8 cellular contexts compared by ENCODE assay signal in genomic region chr4:26862381-26862915, GRCh38. TPM values are rescaled to one million over a fixed set of nuclear protein-coding genes. Genes with fewer than 3 reads are reported as not detected.
DNase-seq lines count a peak whose midpoint lies in the region; ATAC-seq and TF ChIP-seq lines count a peak whose summit lies in the region.

No MANE protein-coding gene starts in this region.

- H3K9me3 ChIP-seq in right lobe of liver (no peaks in the 10 kb centered on the region), transverse colon (no peaks in the 10 kb centered on the region)

- 0% methylated on average over 3 of the region's 3 CpGs for WGBS in right lobe of liver (ENCODE audit: insufficient coverage, low coverage, low lambda C conversion rate, missing lambda C conversion rate)
- WGBS in transverse colon (ENCODE audit: low coverage in 1 of 2), 2 donors = 5 to 7% methylated on average over 3 of the region's 3 CpGs

- H3K36me3 Mint-ChIP-seq in activated naive CD4-positive, alpha-beta T cell treated with anti-CD3 and anti-CD28 coated beads, Interleukin-2, amount 10 ng/mL, durations not matched to agents 7 days and 5 days = peaks cover 20% of the 10 kb centered on the region
- H3K36me3 Mint-ChIP-seq in activated naive CD8-positive, alpha-beta T cell = no peaks in the 10 kb centered on the region

- DNase-seq in activated naive CD4-positive, alpha-beta T cell treated with anti-CD3 and anti-CD28 coated beads, Interleukin-2, amount 10 ng/mL, durations not matched to agents 7 days and 5 days = no peak
- DNase-seq in activated naive CD4-positive, alpha-beta T cell (lab: John Stamatoyannopoulos, UW) = no peak
- DNase-seq in right lobe of liver (no peak), transverse colon (no peak), retina (no peak)
- DNase-seq in stimulated activated naive CD4-positive, alpha-beta T cell treated with Interleukin-2 at 50 U/mL for 16 hours (lab: John Stamatoyannopoulos, UW) = no peak

- H3K4me1 ChIP-seq in right lobe of liver (peaks cover 0 to 25% (median 11%) of the 10 kb centered on the region in 4 donors), transverse colon (peaks cover 7 to 66% (median 31%) of the 10 kb centered on the region in 4 donors)

- no peak for TF ChIP-seq POLR2A in right lobe of liver (IDR thresholded peaks at IDR 0.05)
- no peak for TF ChIP-seq POLR2A in transverse colon (IDR thresholded peaks at IDR 0.05)

- H3K36me3 ChIP-seq in right lobe of liver (no peaks in the 10 kb centered on the region), transverse colon (no peaks in the 10 kb centered on the region)

- peak overlapping the region; percentile 99 for H3K27ac Mint-ChIP-seq in activated naive CD4-positive, alpha-beta T cell treated with anti-CD3 and anti-CD28 coated beads, Interleukin-2, amount 10 ng/mL, durations not matched to agents 7 days and 5 days
- H3K27ac Mint-ChIP-seq in activated naive CD8-positive, alpha-beta T cell = peak overlapping the region; percentile 98

- ATAC-seq in right lobe of liver = no peak
- no peak for ATAC-seq in HG03457 (IDR thresholded peaks at IDR 0.05; ENCODE audit: unreplicated experiment)

- no peaks in the 10 kb centered on the region for H3K9me3 Mint-ChIP-seq in activated naive CD4-positive, alpha-beta T cell treated with anti-CD3 and anti-CD28 coated beads, Interleukin-2, amount 10 ng/mL, durations not matched to agents 7 days and 5 days
- H3K9me3 Mint-ChIP-seq in activated naive CD8-positive, alpha-beta T cell (ENCODE audit: low read depth) = no peaks in the 10 kb centered on the region

- no peak overlapping the region for H3K27ac ChIP-seq in right lobe of liver
- H3K27ac ChIP-seq in transverse colon = peak overlapping the region; percentile 96 to 99 (median 98)

- H3K4me3 Mint-ChIP-seq in activated naive CD4-positive, alpha-beta T cell treated with anti-CD3 and anti-CD28 coated beads, Interleukin-2, amount 10 ng/mL, durations not matched to agents 7 days and 5 days = peak overlapping the region; percentile 98
- peak overlapping the region; percentile 91 for H3K4me3 Mint-ChIP-seq in activated naive CD8-positive, alpha-beta T cell

- peaks cover 67% of the 10 kb centered on the region for H3K4me1 Mint-ChIP-seq in activated naive CD4-positive, alpha-beta T cell treated with anti-CD3 and anti-CD28 coated beads, Interleukin-2, amount 10 ng/mL, durations not matched to agents 7 days and 5 days
- peaks cover 70% of the 10 kb centered on the region for H3K4me1 Mint-ChIP-seq in activated naive CD8-positive, alpha-beta T cell (ENCODE audit: low read depth)

- CTCF ChIA-PET in activated naive CD4-positive, alpha-beta T cell treated with anti-CD3 and anti-CD28 coated beads, Interleukin-2, amount 10 ng/mL, durations not matched to agents 7 days and 5 days (lab: Charles Lee) = interaction anchor here (1.0 to 3.3 kb wide), 4 partner anchors 11 to 145 kb away, joined by 4 to 15 read pairs (median 4); no protein-coding TSS in a partner anchor

- no peaks in the 10 kb centered on the region for H3K27me3 ChIP-seq in right lobe of liver
- H3K27me3 ChIP-seq in transverse colon = no peaks in the 10 kb centered on the region

- H3K4me3 ChIP-seq in right lobe of liver = peak overlapping the region; percentile 63 to 78 (median 78)
- peak overlapping the region in 3 of 4 donors; percentile 76 to 98 (median 92) for H3K4me3 ChIP-seq in transverse colon

- peaks cover 4% of the 10 kb centered on the region for H3K27me3 Mint-ChIP-seq in activated naive CD4-positive, alpha-beta T cell treated with anti-CD3 and anti-CD28 coated beads, Interleukin-2, amount 10 ng/mL, durations not matched to agents 7 days and 5 days
- H3K27me3 Mint-ChIP-seq in activated naive CD8-positive, alpha-beta T cell = no peaks in the 10 kb centered on the region

- intact Hi-C loops in right lobe of liver (cut with DNase I) (no loop called here), transverse colon (cut with DNase I; ENCODE audit: low total_unique reads) (no loop called here)

- in situ Hi-C loops in transverse colon (cut with MboI; ENCODE audit: low pct_ligation_motif_present in 1 of 4, low pct_unique_long_range_greater_than_20kb in 1 of 4, low sequenced_read_pairs in 3 of 4) = loop anchor here in 1 of 4 donors (10.0 kb wide), 1 partner anchor 142 kb away; no protein-coding TSS in a partner anchor

- TF ChIP-seq CTCF in right lobe of liver (IDR thresholded peaks at IDR 0.05) (no peak), transverse colon (IDR thresholded peaks at IDR 0.05) (no peak)

- TF ChIP-seq EP300 in transverse colon (IDR thresholded peaks at IDR 0.05; ENCODE audit: low read depth) = no peak

RNA-seq across cellular contexts. Expression of gene STIM2, which starts 1.8 kb away (rescaled TPM):
- total RNA-seq in right lobe of liver = 10 to 100 TPM in 2 of 6 experiments, 1 to 10 TPM in 4; 9.1 to 14.6 (median 9.6) TPM
- total RNA-seq in transverse colon = 10 to 100 TPM; 17.2 to 71.4 (median 20.7) TPM

Comparison
In these comparisons a context has a peak if more than half of its experiments do, and no peak if none do; other contexts are left out.
1. H3K27ac ChIP-seq: peak in transverse colon (4 of 4); none in right lobe of liver (0 of 3).